Comparison of ENCODE assay signal across 12 cellular contexts in the genomic region with DNA sequence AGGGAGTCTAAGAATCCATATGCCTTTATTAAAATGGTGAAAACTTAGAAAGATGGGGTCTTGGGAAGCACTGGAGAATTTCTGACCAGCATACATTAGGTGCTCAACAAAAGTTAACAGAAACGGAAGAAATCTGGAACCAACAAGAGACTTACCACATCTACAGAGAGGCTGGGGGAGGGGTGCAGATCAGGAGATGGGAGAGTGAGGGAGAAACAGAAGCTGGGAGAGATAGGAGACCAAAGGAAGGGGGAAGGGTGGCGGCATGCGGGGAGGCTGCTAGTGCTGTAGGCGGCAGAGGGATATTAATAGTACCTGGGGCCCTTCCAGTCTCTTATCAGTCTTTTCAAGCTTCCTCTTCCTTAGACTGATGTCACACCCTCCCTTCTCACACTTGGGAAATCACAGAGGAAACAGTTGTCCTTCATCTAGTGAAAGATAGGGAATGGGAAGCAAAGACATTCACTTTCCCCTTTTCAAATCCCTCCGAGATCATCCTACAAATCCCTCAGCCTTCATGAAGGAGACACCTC. TPM values are rescaled to one million over a fixed set of nuclear protein-coding genes. Genes with fewer than 3 reads are reported as not detected.
DNase-seq lines count a peak whose midpoint lies in the region; ATAC-seq, FAIRE-seq and TF ChIP-seq lines count a peak whose summit lies in the region.
"Had no signal": no experiment of that assay in that cellular context is flagged by ENCODE, and none has a peak within 500 bp of the region (broad histone marks: within the 10 kb centered on the region; RNA-seq: fewer than 3 reads in every experiment).

No MANE protein-coding gene starts in this region.

- H3F3A ChIP-seq in PC-3 (ENCODE audit: low read length, unreplicated experiment) = no peaks in the 10 kb centered on the region

- no peaks in the 10 kb centered on the region for H3K27me3 Mint-ChIP-seq in astrocyte (ENCODE audit: low read depth, unreplicated experiment)

- H3K27ac ChIP-seq in astrocyte (ENCODE audit: low read depth, low read length) = no peak overlapping the region
- no peak overlapping the region for H3K27ac ChIP-seq in PC-3 (ENCODE audit: low read length)
- H3K27ac ChIP-seq: ascending aorta had no signal

- H3K79me2 ChIP-seq in astrocyte (ENCODE audit: insufficient read depth, low read length) (no peaks in the 10 kb centered on the region), PC-3 (ENCODE audit: low read length) (no peaks in the 10 kb centered on the region)

- no TSS peak for BruUV-seq in PC-3 (replicated peaks; lab: Mats Ljungman, UMichigan)

- no peak for FAIRE-seq in astrocyte (lab: Jason Lieb, UNC)

- peak overlapping the region; percentile 67 for H3K27ac Mint-ChIP-seq in astrocyte (ENCODE audit: unreplicated experiment)

- H3K4me1 ChIP-seq in astrocyte (ENCODE audit: insufficient read depth, low read length) (peaks cover 3% of the 10 kb centered on the region), PC-3 (ENCODE audit: insufficient read depth, low read length) (peaks cover 17% of the 10 kb centered on the region)
- H3K4me1 ChIP-seq: ascending aorta had no signal

- H3K9ac ChIP-seq in astrocyte (ENCODE audit: low read length) (no peak overlapping the region), PC-3 (ENCODE audit: low read length) (no peak overlapping the region)

- H3K36me3 Mint-ChIP-seq in astrocyte (ENCODE audit: low read depth, unreplicated experiment) = no peaks in the 10 kb centered on the region

- H3K4me2 ChIP-seq in astrocyte (ENCODE audit: low read length) (peak overlapping the region; percentile 35), PC-3 (ENCODE audit: low read length) (no peak overlapping the region)

- TF ChIP-seq CTCF in astrocyte (IDR thresholded peaks at IDR 0.05; ENCODE audit: insufficient read depth, low read depth, low read length) = no peak
- TF ChIP-seq CTCF in PC-3 (conservative IDR thresholded peaks at IDR 0.05; ENCODE audit: low read depth, low read length) = no peak

- DNase-seq in CMK (ENCODE audit: low read depth) (peak; percentile 96), MV-4-11 (lab: John Stamatoyannopoulos, UW) (peak; percentile 31), astrocyte (ENCODE audit: low read depth) (no peak), inferior parietal cortex (ENCODE audit: extremely low spot score) (peak; percentile 33), NCI-H446 treated with DMSO at 0.1 percent for 48 hours (lab: John Stamatoyannopoulos, UW) (no peak), PC-3 (no peak), T-helper 1 cell (no peak)

- H3K4me1 Mint-ChIP-seq in astrocyte (ENCODE audit: low read depth, unreplicated experiment) = peaks cover 25% of the 10 kb centered on the region

- peak overlapping the region; percentile 9 for H3K4me3 Mint-ChIP-seq in astrocyte (ENCODE audit: unreplicated experiment)
- H3K4me3 Mint-ChIP-seq: activated T-cell treated with anti-CD3 and anti-CD28 coated beads, Interleukin-2, amount 50 U/mL, for 4 hours had no signal

- H2AFZ ChIP-seq in astrocyte (ENCODE audit: low read depth, low read length) = no peak overlapping the region
- no peak overlapping the region for H2AFZ ChIP-seq in PC-3 (ENCODE audit: low read length)

- intact Hi-C loops in PC-3 (cut with micrococcal nuclease) = no loop called here

- ATAC-seq in PC-3 (no peak), HG03108 (IDR thresholded peaks at IDR 0.05; ENCODE audit: unreplicated experiment) (no peak)

- H3K4me3 ChIP-seq in astrocyte (ENCODE audit: insufficient read depth, low read depth, low read length) = no peak overlapping the region
- H3K4me3 ChIP-seq in PC-3 (ENCODE audit: low read length) = no peak overlapping the region
- H3K4me3 ChIP-seq: ascending aorta had no signal

- no peaks in the 10 kb centered on the region for H3K9me3 Mint-ChIP-seq in astrocyte (ENCODE audit: unreplicated experiment)
- H3K9me3 Mint-ChIP-seq: activated T-cell treated with anti-CD3 and anti-CD28 coated beads, Interleukin-2, amount 50 U/mL, for 4 hours had no signal

- H4K20me1 ChIP-seq in astrocyte (ENCODE audit: insufficient read depth, low read length) (no peaks in the 10 kb centered on the region), PC-3 (ENCODE audit: low read length) (no peaks in the 10 kb centered on the region)

- peaks cover 2% of the 10 kb centered on the region for H3K27me3 ChIP-seq in astrocyte (ENCODE audit: insufficient read depth, low read length)
- H3K27me3 ChIP-seq in PC-3 (ENCODE audit: low read length) = no peaks in the 10 kb centered on the region
- H3K27me3 ChIP-seq: ascending aorta had no signal

- H3K9me2 ChIP-seq in PC-3 (replicated peaks; ENCODE audit: low read length) = no peaks in the 10 kb centered on the region

- CTCF ChIA-PET in PC-3 (lab: Charles Lee) = interaction anchor here (0.6 to 1.2 kb wide), 6 partner anchors 14 to 352 kb away, joined by 3 to 13 read pairs (median 4); a partner anchor contains a TSS

- H3K9me3 ChIP-seq in astrocyte (ENCODE audit: insufficient read depth, low read depth, low read length) = no peaks in the 10 kb centered on the region
- no peaks in the 10 kb centered on the region for H3K9me3 ChIP-seq in PC-3 (ENCODE audit: low read length)
- H3K9me3 ChIP-seq: ascending aorta had no signal

- H3K36me3 ChIP-seq in astrocyte (ENCODE audit: insufficient read depth, low read length) (no peaks in the 10 kb centered on the region), PC-3 (ENCODE audit: low read depth, low read length) (no peaks in the 10 kb centered on the region)
- H3K36me3 ChIP-seq: ascending aorta had no signal

- POLR2A ChIA-PET in PC-3 (lab: Charles Lee; ENCODE audit: unreplicated experiment) = no interaction called here

RNA-seq across cellular contexts. Expression of a gene that starts 18.1 kb away (rescaled TPM):
- total RNA-seq in astrocyte (8.4 and 9.8 TPM in 2 replicates), PC-3 (2014; rRNA removed) (3.6 and 4.8 TPM in 2 replicates)

RNA-seq across cellular contexts. Expression of a gene that starts 28.1 kb away (rescaled TPM):
- total RNA-seq in astrocyte (1.3 and 2.5 TPM in 2 replicates), PC-3 (2014; rRNA removed) (not detected in 2 replicates)
- total RNA-seq: ascending aorta, mononuclear cell had no signal

RNA-seq across cellular contexts. Expression of a gene that starts 30.9 kb away (rescaled TPM):
- 0.31 and 0.32 TPM in 2 replicates for total RNA-seq in astrocyte
- total RNA-seq in PC-3 (2014; rRNA removed) = 0.73 and 0.86 TPM in 2 replicates
- total RNA-seq: LHCN-M2 had no signal

RNA-seq across cellular contexts. Expression of a gene that starts 54.1 kb away (rescaled TPM):
- total RNA-seq in astrocyte = 0.17 TPM in 1 of 2 replicates, not detected in the other
- not detected in 2 replicates for total RNA-seq in PC-3 (2014; rRNA removed)
- total RNA-seq: activated T-cell treated with anti-CD3 and anti-CD28 coated beads, Interleukin-2, amount 50 U/mL, for 4 hours; ascending aorta; LHCN-M2; mononuclear cell had no signal

Comparison
In these comparisons a context has a peak if more than half of its experiments do, and no peak if none do; other contexts are left out.
1. DNase-seq: peak in CMK (single experiment), MV-4-11 (single experiment) and inferior parietal cortex (single experiment); none in astrocyte (single experiment), NCI-H446 treated with DMSO at 0.1 percent for 48 hours (single experiment), PC-3 (single experiment) and T-helper 1 cell (0 of 5).